ENCODE assay signal across 28 cellular contexts in the genomic region with DNA sequence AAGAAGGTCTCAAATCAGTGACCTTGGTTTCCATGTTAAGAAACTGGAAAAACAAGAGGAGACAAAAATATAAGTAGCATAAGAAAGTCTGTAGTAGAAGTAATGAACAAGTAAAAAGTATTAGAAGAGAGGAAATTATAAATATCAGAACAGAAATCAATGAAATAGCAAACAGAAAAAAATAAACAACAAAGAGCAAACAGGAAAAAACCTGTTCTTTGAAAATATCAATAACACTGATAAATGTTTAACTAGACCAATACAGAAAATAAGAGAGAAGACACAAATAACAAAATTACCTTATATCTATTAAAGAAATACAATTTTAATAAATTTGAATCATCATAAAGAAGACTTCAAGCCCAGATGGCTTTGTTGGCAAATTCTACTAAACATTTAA.
"Had no signal": no experiment of that assay in that cellular context is flagged by ENCODE, and none has a peak within 500 bp of the region (broad histone marks: within the 10 kb centered on the region; RNA-seq: fewer than 3 reads in every experiment).

No MANE protein-coding gene starts in this region.

- H3K4me1 ChIP-seq: ascending aorta had no signal

- ATAC-seq: activated CD4-positive, CD25-positive, alpha-beta regulatory T cell treated with anti-CD3 and anti-CD28 coated beads, Interleukin-2, amount 50 U/mL, for 24 hours; activated CD8-positive, alpha-beta T cell treated with anti-CD3 and anti-CD28 coated beads for 36 hours; activated naive CD4-positive, alpha-beta T cell treated with anti-CD3 and anti-CD28 coated beads, Interleukin-2, amount 50 U/mL, for 72 hours; esophagus mucosa; T-helper 17 cell had no signal

- H3K27ac ChIP-seq: ascending aorta, brain microvascular endothelial cell, coronary artery, dorsolateral prefrontal cortex, WERI-Rb-1 had no signal

- H3K36me3 ChIP-seq: ascending aorta, brain microvascular endothelial cell, WERI-Rb-1 had no signal

- H3K9me3 ChIP-seq: ascending aorta had no signal

- FAIRE-seq: bronchial epithelial cell, frontal cortex had no signal

- H3K4me3 ChIP-seq: ascending aorta, coronary artery, dorsolateral prefrontal cortex had no signal

- DNase-seq: activated B cell treated with CpG ODN at 0.5 μM for 24 hours; activated CD4-positive, alpha-beta T cell treated with anti-CD3 and anti-CD28 coated beads for 48 hours; activated CD4-positive, alpha-beta T cell treated with anti-CD3 and anti-CD28 coated beads, Interleukin-2, amount 50 U/mL, for 1 hour; activated CD4-positive, alpha-beta T cell treated with anti-CD3 and anti-CD28 coated beads, Interleukin-2, amount 50 U/mL, for 48 hours; activated CD8-positive, alpha-beta memory T cell treated with anti-CD3 and anti-CD28 coated beads for 24 hours; activated CD8-positive, alpha-beta T cell treated with anti-CD3 and anti-CD28 coated beads for 36 hours; activated gamma-delta T cell; activated naive CD4-positive, alpha-beta T cell; activated naive CD4-positive, alpha-beta T cell treated with anti-CD3 and anti-CD28 coated beads, Interleukin-2, amount 10 ng/mL, durations not matched to agents 7 days and 5 days; activated naive CD8-positive, alpha-beta T cell treated with anti-CD3 and anti-CD28 coated beads, Interleukin-2, amount 10 ng/mL, durations not matched to agents 7 days and 5 days; activated T-cell treated with anti-CD3 and anti-CD28 coated beads, Interleukin-2, amount 50 U/mL, for 48 hours; brain microvascular endothelial cell; dorsolateral prefrontal cortex; effector memory CD4-positive, alpha-beta T cell; endodermal cell; foreskin fibroblast; head of caudate nucleus; T-helper 1 cell; T-helper 17 cell; T1000; WERI-Rb-1 had no signal

- H3K27me3 ChIP-seq: ascending aorta, brain microvascular endothelial cell, dorsolateral prefrontal cortex had no signal
